ENCODE assay signal across 13 cellular contexts in genomic region chr7:22584179-22584578, GRCh38.
DNase-seq lines count a peak whose midpoint lies in the region; ATAC-seq and TF ChIP-seq lines count a peak whose summit lies in the region.
"Had no signal": no experiment of that assay in that cellular context is flagged by ENCODE, and none has a peak within 500 bp of the region (broad histone marks: within the 10 kb centered on the region; RNA-seq: fewer than 3 reads in every experiment).

No MANE protein-coding gene starts in this region.

- no peak overlapping the region for H3K27ac Mint-ChIP-seq in activated T-helper 1 cell treated with anti-CD3 and anti-CD28 coated beads, Interleukin-12 subunit alpha, Interleukin-12 subunit beta, Interleukin-2, Interleukin-4 antibody, amounts not matched to agents 30 ng/mL and 10 ng/mL and 1 ng/mL, durations not matched to agents 14 hours and 24 hours and 36 hours
- H3K27ac Mint-ChIP-seq: activated CD4-positive, alpha-beta T cell treated with anti-CD3 and anti-CD28 coated beads for 36 hours; activated naive CD8-positive, alpha-beta T cell; natural killer cell treated with Interleukin-12 subunit alpha and Interleukin-12 subunit beta and Interleukin-15 and Interleukin-18, amount 100 ng/mL, for 72 hours had no signal

- peaks cover 6% of the 10 kb centered on the region for H3K9me3 Mint-ChIP-seq in activated T-helper 1 cell treated with anti-CD3 and anti-CD28 coated beads, Interleukin-12 subunit alpha, Interleukin-12 subunit beta, Interleukin-2, Interleukin-4 antibody, amounts not matched to agents 30 ng/mL and 10 ng/mL and 1 ng/mL, durations not matched to agents 14 hours and 24 hours and 36 hours

- DNase-seq in GM20000 (ENCODE audit: low spot score) (peak; percentile 27), germinal center (ENCODE audit: low spot score) (peak; percentile 53), NCI-H446 (lab: John Stamatoyannopoulos, UW) (no peak), foreskin fibroblast (no peak)
- no peak for DNase-seq in activated T-helper 1 cell treated with anti-CD3 and anti-CD28 coated beads, Interleukin-12 subunit alpha, Interleukin-12 subunit beta, Interleukin-2, Interleukin-4 antibody, amounts not matched to agents 30 ng/mL and 10 ng/mL and 1 ng/mL, durations not matched to agents 14 hours and 24 hours and 36 hours (ENCODE audit: low spot score)
- DNase-seq: activated CD4-positive, alpha-beta T cell treated with anti-CD3 and anti-CD28 coated beads for 36 hours; SHP77; stomach had no signal

- intact Hi-C loops in activated T-helper 1 cell treated with anti-CD3 and anti-CD28 coated beads, Interleukin-12 subunit alpha, Interleukin-12 subunit beta, Interleukin-2, Interleukin-4 antibody, amounts not matched to agents 30 ng/mL and 10 ng/mL and 1 ng/mL, durations not matched to agents 14 hours and 24 hours and 36 hours (cut with micrococcal nuclease): no loop called here

- H3K4me3 ChIP-seq in GM08714 (ENCODE audit: low read length) (peak overlapping the region; percentile 16; the same call in 1 of the 2 replicates), foreskin fibroblast (ENCODE audit: low read depth in 1 of 2, low read length in 2 of 2) (no peak overlapping the region)
- H3K4me3 ChIP-seq: stomach had no signal

- TF ChIP-seq CTCF in GM20000 (IDR thresholded peaks at IDR 0.05; ENCODE audit: extremely low read depth, missing control alignments): no peak
- no peak for TF ChIP-seq CTCF in foreskin fibroblast (IDR thresholded peaks at IDR 0.05; ENCODE audit: low read depth, low read length)

- no peak overlapping the region for H3K4me3 Mint-ChIP-seq in activated T-helper 1 cell treated with anti-CD3 and anti-CD28 coated beads, Interleukin-12 subunit alpha, Interleukin-12 subunit beta, Interleukin-2, Interleukin-4 antibody, amounts not matched to agents 30 ng/mL and 10 ng/mL and 1 ng/mL, durations not matched to agents 14 hours and 24 hours and 36 hours
- H3K4me3 Mint-ChIP-seq: activated CD4-positive, alpha-beta T cell treated with anti-CD3 and anti-CD28 coated beads for 36 hours; activated naive CD8-positive, alpha-beta T cell; natural killer cell treated with Interleukin-12 subunit alpha and Interleukin-12 subunit beta and Interleukin-15 and Interleukin-18, amount 100 ng/mL, for 72 hours had no signal

- ATAC-seq in HG03469 (IDR thresholded peaks at IDR 0.05; ENCODE audit: unreplicated experiment) (peak; percentile 43), HG03280 (IDR thresholded peaks at IDR 0.05; ENCODE audit: unreplicated experiment) (no peak)
- ATAC-seq: activated CD4-positive, alpha-beta T cell treated with anti-CD3 and anti-CD28 coated beads for 36 hours; natural killer cell treated with Interleukin-12 subunit alpha and Interleukin-12 subunit beta and Interleukin-15 and Interleukin-18, amount 100 ng/mL, for 72 hours had no signal

- no peaks in the 10 kb centered on the region for H3K36me3 Mint-ChIP-seq in activated T-helper 1 cell treated with anti-CD3 and anti-CD28 coated beads, Interleukin-12 subunit alpha, Interleukin-12 subunit beta, Interleukin-2, Interleukin-4 antibody, amounts not matched to agents 30 ng/mL and 10 ng/mL and 1 ng/mL, durations not matched to agents 14 hours and 24 hours and 36 hours (ENCODE audit: low read depth)

- H3K4me1 Mint-ChIP-seq in activated T-helper 1 cell treated with anti-CD3 and anti-CD28 coated beads, Interleukin-12 subunit alpha, Interleukin-12 subunit beta, Interleukin-2, Interleukin-4 antibody, amounts not matched to agents 30 ng/mL and 10 ng/mL and 1 ng/mL, durations not matched to agents 14 hours and 24 hours and 36 hours (ENCODE audit: low read depth): peaks cover 18% of the 10 kb centered on the region

- H3K27me3 Mint-ChIP-seq in activated T-helper 1 cell treated with anti-CD3 and anti-CD28 coated beads, Interleukin-12 subunit alpha, Interleukin-12 subunit beta, Interleukin-2, Interleukin-4 antibody, amounts not matched to agents 30 ng/mL and 10 ng/mL and 1 ng/mL, durations not matched to agents 14 hours and 24 hours and 36 hours (ENCODE audit: insufficient read depth): peaks cover 35% of the 10 kb centered on the region
- H3K27me3 Mint-ChIP-seq: activated naive CD8-positive, alpha-beta T cell had no signal

Comparison
In these comparisons a context has a peak if more than half of its experiments do, and no peak if none do; other contexts are left out.
1. DNase-seq: peak in GM20000 (single experiment) and germinal center (single experiment); none in activated T-helper 1 cell treated with anti-CD3 and anti-CD28 coated beads, Interleukin-12 subunit alpha, Interleukin-12 subunit beta, Interleukin-2, Interleukin-4 antibody, amounts not matched to agents 30 ng/mL and 10 ng/mL and 1 ng/mL, durations not matched to agents 14 hours and 24 hours and 36 hours (single experiment), NCI-H446 (0 of 2) and foreskin fibroblast (0 of 2).